ENCODE assay signal across 10 cellular contexts in genomic region chr21:39175154-39175553, GRCh38. TPM values are rescaled to one million over a fixed set of nuclear protein-coding genes. Genes with fewer than 3 reads are reported as not detected.
DNase-seq lines count a peak whose midpoint lies in the region; ATAC-seq, FAIRE-seq and TF ChIP-seq lines count a peak whose summit lies in the region.
"Had no signal": no experiment of that assay in that cellular context is flagged by ENCODE, and none has a peak within 500 bp of the region (broad histone marks: within the 10 kb centered on the region; RNA-seq: fewer than 3 reads in every experiment).

No MANE protein-coding gene starts in this region.

- H2AFZ ChIP-seq in mammary epithelial cell (ENCODE audit: low read depth, low read length) = no peak overlapping the region

- H3K4me3 Mint-ChIP-seq in MCF 10A (ENCODE audit: unreplicated experiment) = no peak overlapping the region
- H3K4me3 Mint-ChIP-seq in activated CD8-positive, alpha-beta memory T cell treated with anti-CD3 and anti-CD28 coated beads, Interleukin-2, amount 10 ng/mL, durations not matched to agents 7 days and 5 days = no peak overlapping the region

- no peak overlapping the region for H3K27ac ChIP-seq in mammary epithelial cell (ENCODE audit: insufficient read depth, low read depth, low read length)
- no peak overlapping the region for H3K27ac ChIP-seq in transverse colon

- BruUV-seq in MCF 10A (replicated peaks; lab: Mats Ljungman, UMichigan) = no TSS peak
- BruUV-seq in mammary epithelial cell (replicated peaks; lab: Mats Ljungman, UMichigan) = no TSS peak

- H3K27ac Mint-ChIP-seq in MCF 10A (ENCODE audit: low read depth, unreplicated experiment) = no peak overlapping the region
- no peak overlapping the region for H3K27ac Mint-ChIP-seq in activated CD8-positive, alpha-beta memory T cell treated with anti-CD3 and anti-CD28 coated beads, Interleukin-2, amount 10 ng/mL, durations not matched to agents 7 days and 5 days

- H3K4me3 ChIP-seq in mammary epithelial cell (replicated peaks in 1 of 3; ENCODE audit: insufficient read depth in 1 of 3, low read depth in 2 of 3, low read length in 3 of 3) (no peak overlapping the region), fibroblast of pulmonary artery (replicated peaks; ENCODE audit: low read depth, low read length) (no peak overlapping the region), transverse colon (no peak overlapping the region)

- intact Hi-C loops in MCF 10A (cut with micrococcal nuclease) = no loop called here
- intact Hi-C loops in mammary epithelial cell (cut with micrococcal nuclease) = no loop called here
- intact Hi-C loops in transverse colon (cut with DNase I; ENCODE audit: low total_unique reads) = no loop called here

- H3K4me1 ChIP-seq in mammary epithelial cell (ENCODE audit: insufficient read depth, low read length) (no peaks in the 10 kb centered on the region), transverse colon (no peaks in the 10 kb centered on the region)

- POLR2A ChIA-PET in MCF 10A (lab: Yijun Ruan, JAX) = interaction anchor here (2.1 kb wide), 1 partner anchor 8 kb away, joined by 6 read pairs; the partner anchor contains the start of gene PSMG1

- peaks cover 51% of the 10 kb centered on the region for H3K36me3 Mint-ChIP-seq in MCF 10A (ENCODE audit: insufficient read depth, unreplicated experiment)
- peaks cover 63% of the 10 kb centered on the region for H3K36me3 Mint-ChIP-seq in activated CD8-positive, alpha-beta memory T cell treated with anti-CD3 and anti-CD28 coated beads, Interleukin-2, amount 10 ng/mL, durations not matched to agents 7 days and 5 days

- FAIRE-seq in RCC 7860 (lab: Jason Lieb, UNC) = peak; percentile 54

- no peak for TF ChIP-seq POLR2A in transverse colon (IDR thresholded peaks at IDR 0.05)

- no peaks in the 10 kb centered on the region for H4K20me1 ChIP-seq in mammary epithelial cell (ENCODE audit: insufficient read depth, low read length)

- TF ChIP-seq EP300 in transverse colon (IDR thresholded peaks at IDR 0.05; ENCODE audit: low read depth) = no peak

- H3K27me3 Mint-ChIP-seq in MCF 10A (ENCODE audit: insufficient read depth, unreplicated experiment) = no peaks in the 10 kb centered on the region
- no peaks in the 10 kb centered on the region for H3K27me3 Mint-ChIP-seq in activated CD8-positive, alpha-beta memory T cell treated with anti-CD3 and anti-CD28 coated beads, Interleukin-2, amount 10 ng/mL, durations not matched to agents 7 days and 5 days

- in situ Hi-C loops in mammary epithelial cell (cut with MboI; ENCODE audit: low sequenced_read_pairs in 2 of 2) = no loop called here
- in situ Hi-C loops in transverse colon (cut with MboI; ENCODE audit: low pct_ligation_motif_present in 1 of 4, low pct_unique_long_range_greater_than_20kb in 1 of 4, low sequenced_read_pairs in 3 of 4) = loop anchor here in 1 of 4 donors (25.0 kb wide), 1 partner anchor 212 kb away; a partner anchor contains a TSS

- peak; percentile 46 for TF ChIP-seq CTCF in MCF 10A (IDR thresholded peaks at IDR 0.05; ENCODE audit: unreplicated experiment)
- peak in 1 of 2 donors; percentile 14 for TF ChIP-seq CTCF in mammary epithelial cell (conservative IDR thresholded peaks at IDR 0.05 in 1 of 2, IDR thresholded peaks at IDR 0.05 in 1 of 2; ENCODE audit: extremely low read depth in 1 of 2, insufficient read depth in 1 of 2, low read depth in 1 of 2, low read length in 2 of 2)
- TF ChIP-seq CTCF in fibroblast of pulmonary artery (IDR thresholded peaks at IDR 0.05; ENCODE audit: low read length, missing control alignments) = peak; percentile 54
- peak; percentile 39 to 53 (median 50) for TF ChIP-seq CTCF in transverse colon (IDR thresholded peaks at IDR 0.05)

- no peak overlapping the region for H3K9ac ChIP-seq in mammary epithelial cell (ENCODE audit: insufficient read depth, low read length)

- dilution Hi-C loops in mammary epithelial cell (cut with HindIII; ENCODE audit: low sequenced_read_pairs) = no loop called here

- H3K9me3 ChIP-seq in mammary epithelial cell (replicated peaks; ENCODE audit: insufficient read depth, low read length) (no peaks in the 10 kb centered on the region), transverse colon (no peaks in the 10 kb centered on the region)

- H3K27me3 ChIP-seq in mammary epithelial cell (ENCODE audit: insufficient read depth, low read length) (no peaks in the 10 kb centered on the region), transverse colon (no peaks in the 10 kb centered on the region)

- ATAC-seq in activated CD8-positive, alpha-beta memory T cell treated with anti-CD3 and anti-CD28 coated beads, Interleukin-2, amount 10 ng/mL, durations not matched to agents 7 days and 5 days = no peak

- peaks cover 26% of the 10 kb centered on the region for H3K79me2 ChIP-seq in mammary epithelial cell (ENCODE audit: insufficient read depth, low read length)

- peaks cover 10% of the 10 kb centered on the region for H3K4me1 Mint-ChIP-seq in MCF 10A (ENCODE audit: insufficient read depth, unreplicated experiment)
- H3K4me1 Mint-ChIP-seq in activated CD8-positive, alpha-beta memory T cell treated with anti-CD3 and anti-CD28 coated beads, Interleukin-2, amount 10 ng/mL, durations not matched to agents 7 days and 5 days = peaks cover 8% of the 10 kb centered on the region

- DNase-seq in MCF 10A (ENCODE audit: unreplicated experiment) (peak; percentile 28), mammary epithelial cell (no peak), RCC 7860 (ENCODE audit: low spot score) (no peak), fibroblast of pulmonary artery (ENCODE audit: low read depth) (peak; percentile 62), transverse colon (no peak), NCI-H1048 (lab: John Stamatoyannopoulos, UW) (no peak), activated gamma-delta T cell (lab: John Stamatoyannopoulos, UW) (no peak)
- DNase-seq in activated CD8-positive, alpha-beta memory T cell treated with anti-CD3 and anti-CD28 coated beads, Interleukin-2, amount 10 ng/mL, durations not matched to agents 7 days and 5 days = no peak
- DNase-seq: NCI-H2081; stimulated activated CD4-positive, alpha-beta T cell treated with anti-CD3 and anti-CD28 coated beads, Interleukin-12 subunit alpha, Interleukin-12 subunit beta, amount 100 ng/mL, for 4 hours had no signal

- H3K4me2 ChIP-seq in mammary epithelial cell (ENCODE audit: insufficient read depth, low read depth, low read length) = no peak overlapping the region

- H3K9me3 Mint-ChIP-seq in MCF 10A (ENCODE audit: unreplicated experiment) = no peaks in the 10 kb centered on the region
- no peaks in the 10 kb centered on the region for H3K9me3 Mint-ChIP-seq in activated CD8-positive, alpha-beta memory T cell treated with anti-CD3 and anti-CD28 coated beads, Interleukin-2, amount 10 ng/mL, durations not matched to agents 7 days and 5 days (ENCODE audit: low read depth)

- H3K36me3 ChIP-seq in mammary epithelial cell (ENCODE audit: insufficient read depth, low read length) (peaks cover 26% of the 10 kb centered on the region), transverse colon (peaks cover 0 to 21% (median 2%) of the 10 kb centered on the region in 4 donors)

- CTCF ChIA-PET in MCF 10A (lab: Yijun Ruan, JAX) = interaction anchor here (0.6 to 0.9 kb wide), 3 partner anchors 62 to 670 kb away, joined by 3 to 4 read pairs (median 3); no protein-coding TSS in a partner anchor
- CTCF ChIA-PET in mammary epithelial cell (lab: Charles Lee; ENCODE audit: low non-redundant PET) = no interaction called here
- CTCF ChIA-PET in activated CD8-positive, alpha-beta memory T cell treated with anti-CD3 and anti-CD28 coated beads, Interleukin-2, amount 10 ng/mL, durations not matched to agents 7 days and 5 days (lab: Charles Lee) = no interaction called here

- WGBS in mammary epithelial cell (ENCODE audit: low coverage, missing lambda C conversion rate) = 97% methylated on average over 4 of the region's 4 CpGs
- WGBS in transverse colon (ENCODE audit: low coverage in 1 of 2), 2 donors = 74 to 77% methylated on average over 3 to 4 of the region's 4 CpGs

RNA-seq across cellular contexts. Expression of gene PSMG1, which starts 8.1 kb away (rescaled TPM):
- total RNA-seq in MCF 10A (2022) (79.9 and 116 TPM in 2 replicates), mammary epithelial cell (10 to 100 TPM; 30.7 to 82.7 TPM), transverse colon (10 to 100 TPM in 3 of 4 donors, 1 to 10 TPM in 1; 7.4 to 28.1 (median 20.2) TPM)
- polyA plus RNA-seq in mammary epithelial cell = 62.9 TPM
- 38.8 TPM for polyA minus RNA-seq in mammary epithelial cell
- 10 to 100 TPM; 62.9 to 88.1 TPM for total RNA-seq in activated CD8-positive, alpha-beta memory T cell treated with anti-CD3 and anti-CD28 coated beads, Interleukin-2, amount 10 ng/mL, durations not matched to agents 7 days and 5 days

Comparison
In these comparisons a context has a peak if more than half of its experiments do, and no peak if none do; other contexts are left out.
1. DNase-seq: peak in MCF 10A (single experiment) and fibroblast of pulmonary artery (single experiment); none in mammary epithelial cell (single experiment), RCC 7860 (single experiment), transverse colon (single experiment), activated CD8-positive, alpha-beta memory T cell treated with anti-CD3 and anti-CD28 coated beads, Interleukin-2, amount 10 ng/mL, durations not matched to agents 7 days and 5 days (single experiment), NCI-H1048 (single experiment) and activated gamma-delta T cell (single experiment).